In the genomic region with DNA sequence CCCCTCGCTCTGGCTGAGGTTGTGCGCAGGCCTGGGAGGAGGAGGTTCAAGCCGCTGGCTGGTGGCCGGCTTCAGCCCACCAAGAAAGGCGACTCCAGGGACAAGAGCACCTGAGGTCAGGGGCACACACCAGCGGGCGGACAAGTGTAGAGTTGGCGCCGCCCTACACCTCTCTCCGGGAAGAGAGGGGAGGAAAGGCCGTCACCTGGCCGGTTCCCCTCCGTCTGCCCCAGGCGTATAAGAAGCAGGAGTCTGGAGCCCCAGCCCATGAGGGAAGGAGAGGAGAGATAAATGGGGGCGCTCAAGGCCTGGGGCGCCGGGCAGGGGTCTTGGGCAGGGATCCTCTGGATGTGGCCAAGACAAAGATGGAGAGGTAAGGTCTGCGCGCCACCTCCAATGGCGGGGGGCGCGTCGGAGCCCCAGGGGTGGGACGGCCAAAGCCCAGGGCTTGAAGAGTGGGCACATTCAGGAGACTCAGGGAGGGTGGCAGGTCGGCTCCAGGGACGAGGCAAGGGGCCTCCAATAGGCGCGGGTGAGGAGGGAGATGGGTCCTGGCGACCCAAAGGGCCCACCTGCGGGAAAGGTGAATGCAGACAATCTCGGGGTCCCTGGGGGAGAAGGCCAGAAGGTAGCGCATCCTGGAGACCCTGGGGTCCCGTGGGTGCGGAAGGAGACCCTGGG, we compare ENCODE assay signal across 13 cellular contexts. TPM values are rescaled to one million over a fixed set of nuclear protein-coding genes. Genes with fewer than 3 reads are reported as not detected.
DNase-seq lines count a peak whose midpoint lies in the region; ATAC-seq and TF ChIP-seq lines count a peak whose summit lies in the region.
"Had no signal": no experiment of that assay in that cellular context is flagged by ENCODE, and none has a peak within 500 bp of the region (broad histone marks: within the 10 kb centered on the region; RNA-seq: fewer than 3 reads in every experiment).

No MANE protein-coding gene starts in this region.

- peaks cover 12 to 45% of the 10 kb centered on the region in 2 experiments for H3K4me1 Mint-ChIP-seq in H9
- H3K4me1 Mint-ChIP-seq in nephron progenitor cell = peaks cover 52% of the 10 kb centered on the region

- no peak overlapping the region for H3K56ac ChIP-seq in H9 (ENCODE audit: insufficient read length, low read depth, low read length)

- ATAC-seq in activated CD4-positive, CD25-positive, alpha-beta regulatory T cell treated with anti-CD3 and anti-CD28 coated beads, Interleukin-2, amount 50 U/mL, for 24 hours = no peak
- ATAC-seq in GM19395 (IDR thresholded peaks at IDR 0.05; ENCODE audit: unreplicated experiment) = no peak
- ATAC-seq in GM19452 (IDR thresholded peaks at IDR 0.05; ENCODE audit: unreplicated experiment) = no peak

- H3K4me3 ChIP-seq in BE2C (ENCODE audit: low read depth, low read length) (peak overlapping the region; percentile 56), ectodermal cell (ENCODE audit: insufficient read depth, low read depth, low read length) (peak overlapping the region; percentile 35)

- H2BK120ac ChIP-seq in H9 (ENCODE audit: low read depth, low read length, poor library complexity, severe bottlenecking) = no peak overlapping the region

- no peak overlapping the region for H2AK5ac ChIP-seq in H9 (ENCODE audit: insufficient read length, low read length)

- H3K9me3 ChIP-seq in BE2C (no peaks in the 10 kb centered on the region), H9 (ENCODE audit: control insufficient read depth, low read depth, low read length) (no peaks in the 10 kb centered on the region), ectodermal cell (ENCODE audit: control insufficient read depth, low read length) (no peaks in the 10 kb centered on the region)
- H3K9me3 ChIP-seq: neutrophil had no signal

- H4K20me1 ChIP-seq in H9 (ENCODE audit: control insufficient read depth, insufficient read depth, insufficient read length) = no peaks in the 10 kb centered on the region

- DNase-seq in BE2C = no peak
- peak; percentile 52 for DNase-seq in H9
- DNase-seq in nephron progenitor cell = peak; percentile 16
- no peak for DNase-seq in medulla oblongata (ENCODE audit: extremely low spot score)
- DNase-seq: cortex of kidney, DMS153, heart right ventricle, NCI-H446 treated with DMSO at 0.1 percent for 48 hours had no signal

- H3K36me3 ChIP-seq in BE2C (no peaks in the 10 kb centered on the region), ectodermal cell (ENCODE audit: control insufficient read depth, insufficient read depth, low read length) (no peaks in the 10 kb centered on the region)
- H3K36me3 ChIP-seq: heart right ventricle, neutrophil had no signal

- H3K9ac ChIP-seq in H9 (ENCODE audit: extremely low read depth, insufficient read length, low read length) = no peak overlapping the region

- H3T11ph ChIP-seq in H9 (ENCODE audit: low read length) = no peak overlapping the region

- no peak overlapping the region for H2BK12ac ChIP-seq in H9 (ENCODE audit: insufficient read length, low read depth, low read length)

- no peak overlapping the region for H4K8ac ChIP-seq in H9 (replicated peaks; ENCODE audit: insufficient read length, low read depth, low read length)

- peaks cover 20% of the 10 kb centered on the region for H3K4me1 ChIP-seq in BE2C
- H3K4me1 ChIP-seq in H9 (ENCODE audit: insufficient read depth, low read length) = no peaks in the 10 kb centered on the region; the same call in 1 of the 2 replicates
- H3K4me1 ChIP-seq in ectodermal cell (ENCODE audit: control insufficient read depth, insufficient read depth, low read length) = peaks cover 4% of the 10 kb centered on the region

- peak overlapping the region; percentile 70 to 88 for H3K4me3 Mint-ChIP-seq in H9
- peak overlapping the region; percentile 81 for H3K4me3 Mint-ChIP-seq in nephron progenitor cell

- H3K14ac ChIP-seq in H9 (ENCODE audit: insufficient read depth, low read length) = no peak overlapping the region; the same call in 1 of the 2 replicates

- H3K4ac ChIP-seq in H9 (ENCODE audit: low read depth, low read length) = no peak overlapping the region

- peaks cover 0 to 3% of the 10 kb centered on the region in 2 experiments; a peak in 2 of 5 replicates for H3K9me3 Mint-ChIP-seq in H9
- peaks cover 14% of the 10 kb centered on the region for H3K9me3 Mint-ChIP-seq in nephron progenitor cell

- no peak overlapping the region for H2AFZ ChIP-seq in H9 (ENCODE audit: low read length)

- H3K79me1 ChIP-seq in H9 (ENCODE audit: insufficient read depth, low read depth, low read length, poor library complexity, severe bottlenecking) = no peaks in the 10 kb centered on the region

- H2BK20ac ChIP-seq in H9 (ENCODE audit: low read depth, low read length, poor library complexity, severe bottlenecking) = no peak overlapping the region

- H3K27ac ChIP-seq in H9 (ENCODE audit: insufficient read length, low read depth, low read length) (no peak overlapping the region), ectodermal cell (ENCODE audit: insufficient read depth, low read depth, low read length, poor library complexity, severe bottlenecking) (no peak overlapping the region)
- H3K27ac ChIP-seq: heart right ventricle, neutrophil had no signal

- peak overlapping the region; percentile 79 for H3K4me2 ChIP-seq in H9 (ENCODE audit: insufficient read depth, insufficient read length, low read length)

- no peak overlapping the region for H2BK5ac ChIP-seq in H9 (ENCODE audit: insufficient read length, low read length)

- no peak overlapping the region for H3K23ac ChIP-seq in H9 (ENCODE audit: insufficient read length, low read depth, low read length)

- H4K5ac ChIP-seq in H9 (ENCODE audit: insufficient read length, low read depth, low read length) = no peak overlapping the region

- H3K23me2 ChIP-seq in H9 (ENCODE audit: insufficient read length, low read depth, low read length, poor library complexity, severe bottlenecking) = peaks cover 6% of the 10 kb centered on the region

- no peak overlapping the region for H4K91ac ChIP-seq in H9 (ENCODE audit: insufficient read length, low read depth, low read length)

- H3K79me2 ChIP-seq in H9 (ENCODE audit: insufficient read depth, low read length) = no peaks in the 10 kb centered on the region

- no peaks in the 10 kb centered on the region for H3K27me3 ChIP-seq in BE2C
- H3K27me3 ChIP-seq in H9 (ENCODE audit: insufficient read depth, low read length) = peaks cover 19% of the 10 kb centered on the region
- H3K27me3 ChIP-seq in ectodermal cell (ENCODE audit: control insufficient read depth, insufficient read depth, low read length, poor library complexity, severe bottlenecking) = peaks cover 68% of the 10 kb centered on the region

- WGBS in H9 (ENCODE audit: extremely low coverage, insufficient read length, low lambda C conversion rate) = no CpG with 5 or more reads among the region's 34 CpGs
- 39 to 40% methylated on average over 34 of the region's 34 CpGs for WGBS in ectodermal cell, 2 experiments

- H3K27me3 Mint-ChIP-seq in H9 (ENCODE audit: low read depth) (peaks cover 68% of the 10 kb centered on the region), nephron progenitor cell (ENCODE audit: low read depth, poor library complexity) (peaks cover 71% of the 10 kb centered on the region)

- H3K36me3 Mint-ChIP-seq in H9 (ENCODE audit: insufficient read depth in 1 of 3, low read depth in 3 of 3) (peaks cover 0 to 5% (median 0%) of the 10 kb centered on the region in 3 experiments; a peak in 3 of 7 replicates), nephron progenitor cell (ENCODE audit: low read depth) (no peaks in the 10 kb centered on the region)

- no peak overlapping the region for H3K18ac ChIP-seq in H9 (ENCODE audit: insufficient read length, low read depth, low read length)

- no peak overlapping the region for H3K27ac Mint-ChIP-seq in H9
- H3K27ac Mint-ChIP-seq in nephron progenitor cell = no peak overlapping the region

- no peak overlapping the region for H2BK15ac ChIP-seq in H9 (ENCODE audit: low read depth, low read length)

- TF ChIP-seq CTCF in BE2C (IDR thresholded peaks at IDR 0.05; ENCODE audit: low read depth, low read length) (no peak), H9 (conservative IDR thresholded peaks at IDR 0.05) (no peak), nephron progenitor cell (IDR thresholded peaks at IDR 0.05) (no peak)

RNA-seq across cellular contexts. Expression of a gene that starts 0.8 kb away (rescaled TPM):
- polyA plus RNA-seq in BE2C (2012; ENCODE audit: insufficient read depth, insufficient read length, low read depth) = 59.6 TPM
- 15.5 and 16.3 TPM in 2 replicates for total RNA-seq in H9 (2021)
- 6.9 TPM for polyA plus RNA-seq in ectodermal cell (2013, experiment 1 of 4)
- polyA plus RNA-seq in ectodermal cell (2013, experiment 2 of 4) = 6.5 TPM
- 6.4 TPM for polyA plus RNA-seq in ectodermal cell (2013, experiment 3 of 4)
- 6.1 TPM for polyA plus RNA-seq in ectodermal cell (2013, experiment 4 of 4)

Comparison
In these comparisons a context has a peak if more than half of its experiments do, and no peak if none do; other contexts are left out.
1. DNase-seq: peak in H9 (single experiment) and nephron progenitor cell (single experiment); none in BE2C (single experiment) and medulla oblongata (single experiment).